21 cellular contexts compared by ENCODE assay signal in the genomic region with DNA sequence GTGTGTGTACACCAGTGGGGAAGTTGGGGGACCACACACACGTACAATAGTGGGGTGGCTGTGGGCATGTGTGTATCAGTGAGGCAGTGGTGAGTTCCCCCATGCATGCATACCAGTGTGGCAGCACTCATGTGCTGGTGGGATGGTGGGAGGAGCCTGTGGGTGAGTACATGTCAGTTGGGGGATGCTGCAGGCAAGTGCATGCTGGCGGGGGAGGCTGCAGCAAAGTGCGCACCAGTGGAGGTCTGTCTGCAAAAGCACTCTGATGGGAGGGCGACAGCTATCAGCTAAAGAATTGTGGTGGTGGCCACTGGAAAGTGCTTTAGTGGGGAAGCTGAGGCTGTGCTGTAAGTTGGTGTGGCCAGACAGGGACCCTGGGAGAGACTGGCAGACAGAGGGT.
"Had no signal": no experiment of that assay in that cellular context is flagged by ENCODE, and none has a peak within 500 bp of the region (broad histone marks: within the 10 kb centered on the region; RNA-seq: fewer than 3 reads in every experiment).

No MANE protein-coding gene starts in this region.

- H3K36me3 ChIP-seq: brain microvascular endothelial cell, cardiac muscle cell had no signal

- H3K27ac ChIP-seq: brain microvascular endothelial cell, cardiac muscle cell had no signal

- H3K4me3 Mint-ChIP-seq: activated CD4-positive, alpha-beta T cell treated with anti-CD3 and anti-CD28 coated beads, Interleukin-2, amount 10 ng/mL, durations not matched to agents 24 days and 14 days; activated naive CD4-positive, alpha-beta T cell treated with anti-CD3 and anti-CD28 coated beads for 36 hours; activated naive CD8-positive, alpha-beta T cell; activated T-helper 17 cell treated with anti-CD3 and anti-CD28 coated beads, Interleukin-2, amount 50 U/mL, for 72 hours; T-helper 1 cell treated with Interleukin-12 subunit alpha and Interleukin-12 subunit beta and Interleukin-4 antibody, amounts not matched to agents 30 μg/mL and 1 μg/mL, for 36 hours had no signal

- H3K9me3 Mint-ChIP-seq: activated CD4-positive, alpha-beta T cell treated with anti-CD3 and anti-CD28 coated beads, Interleukin-2, amount 10 ng/mL, durations not matched to agents 24 days and 14 days; activated naive CD4-positive, alpha-beta T cell treated with anti-CD3 and anti-CD28 coated beads for 36 hours; activated T-helper 17 cell treated with anti-CD3 and anti-CD28 coated beads, Interleukin-2, amount 50 U/mL, for 72 hours; T-helper 1 cell treated with Interleukin-12 subunit alpha and Interleukin-12 subunit beta and Interleukin-4 antibody, amounts not matched to agents 30 μg/mL and 1 μg/mL, for 36 hours had no signal

- DNase-seq: activated CD4-positive, alpha-beta T cell treated with anti-CD3 and anti-CD28 coated beads, Interleukin-2, amount 10 ng/mL, durations not matched to agents 24 days and 14 days; activated CD4-positive, alpha-beta T cell treated with anti-CD3 and anti-CD28 coated beads, Interleukin-2, amount 50 U/mL, for 48 hours; activated CD4-positive, CD25-positive, alpha-beta regulatory T cell treated with anti-CD3 and anti-CD28 coated beads, Interleukin-2, amount 50 U/mL, for 72 hours; activated gamma-delta T cell; activated naive CD4-positive, alpha-beta T cell treated with anti-CD3 and anti-CD28 coated beads for 36 hours; activated T-cell treated with anti-CD3 and anti-CD28 coated beads, Interleukin-2, amount 50 U/mL, for 48 hours; amygdala; brain microvascular endothelial cell; MM.1S; NCI-H1105; NCI-H1436; NCI-H1694 treated with DMSO at 0.1 percent for 48 hours; NCI-H2029 treated with DMSO at 0.1 percent for 48 hours; NCI-H510A treated with DMSO at 0.1 percent for 48 hours; PC-3; SHP77 had no signal

- H3K27me3 ChIP-seq: brain microvascular endothelial cell, cardiac muscle cell had no signal

- FAIRE-seq: RCC 7860 had no signal

- H3K27ac Mint-ChIP-seq: activated CD4-positive, alpha-beta T cell treated with anti-CD3 and anti-CD28 coated beads, Interleukin-2, amount 10 ng/mL, durations not matched to agents 24 days and 14 days; activated naive CD4-positive, alpha-beta T cell treated with anti-CD3 and anti-CD28 coated beads for 36 hours; activated naive CD8-positive, alpha-beta T cell; activated T-helper 17 cell treated with anti-CD3 and anti-CD28 coated beads, Interleukin-2, amount 50 U/mL, for 72 hours; T-helper 1 cell treated with Interleukin-12 subunit alpha and Interleukin-12 subunit beta and Interleukin-4 antibody, amounts not matched to agents 30 μg/mL and 1 μg/mL, for 36 hours had no signal

- H3K4me3 ChIP-seq: cardiac muscle cell had no signal

- H3K4me1 Mint-ChIP-seq: activated CD4-positive, alpha-beta T cell treated with anti-CD3 and anti-CD28 coated beads, Interleukin-2, amount 10 ng/mL, durations not matched to agents 24 days and 14 days; activated T-helper 17 cell treated with anti-CD3 and anti-CD28 coated beads, Interleukin-2, amount 50 U/mL, for 72 hours had no signal

- ATAC-seq: activated T-helper 17 cell treated with anti-CD3 and anti-CD28 coated beads, Interleukin-2, amount 50 U/mL, for 72 hours; PC-3 had no signal
